1 cellular context compared by ENCODE assay signal in the genomic region with DNA sequence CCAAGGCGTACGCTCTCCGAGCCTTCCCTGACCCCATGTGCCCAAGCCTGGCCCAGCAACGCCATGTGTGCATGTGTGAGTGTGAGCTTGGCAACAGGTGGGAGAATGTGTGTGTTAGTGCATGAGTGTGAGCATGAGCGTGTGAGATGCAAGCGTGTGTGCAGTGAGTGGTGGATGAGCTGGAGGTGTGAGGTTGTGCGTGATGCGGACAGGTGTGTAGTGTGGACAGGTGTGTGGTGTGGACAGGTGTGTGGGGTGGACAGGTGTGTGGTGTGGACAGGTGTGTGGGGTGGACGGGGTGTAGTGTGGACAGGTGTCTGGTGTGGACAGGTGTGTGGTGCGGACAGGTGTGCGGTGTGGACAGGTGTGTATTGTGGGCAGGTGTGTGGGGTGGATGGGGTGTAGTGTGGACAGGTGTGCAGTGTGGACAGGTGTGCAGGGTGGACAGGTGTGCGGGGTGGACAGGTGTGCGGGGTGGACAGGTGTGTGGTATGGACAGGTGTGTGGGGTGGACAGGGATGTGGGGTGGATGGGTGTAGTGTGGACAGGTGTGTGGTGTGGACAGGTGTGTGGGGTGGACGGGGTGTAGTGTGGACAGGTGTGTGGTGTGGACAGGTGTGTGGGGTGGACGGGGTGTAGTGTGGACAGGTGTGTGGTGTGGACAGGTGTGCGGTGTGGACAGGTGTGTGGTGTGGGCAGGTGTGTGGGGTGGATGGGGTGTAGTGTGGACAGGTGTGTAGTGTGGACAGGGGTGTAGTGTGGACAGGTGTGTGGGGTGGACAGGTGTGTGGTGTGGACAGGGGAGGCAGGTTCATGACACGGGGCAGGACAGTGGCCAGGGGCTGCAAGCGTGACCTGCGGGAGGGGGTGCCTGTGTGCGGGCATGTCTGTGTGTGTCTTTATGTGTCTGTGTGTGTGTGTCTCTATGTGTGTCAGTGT.
TF ChIP-seq lines count a peak whose summit lies in the region.

No MANE protein-coding gene starts in this region.

TF ChIP-seq in HEK293, 187 proteins besides CTCF, POLR2A, EP300 and RAD21 (continued from another document):
- peak; percentile 100 for TF ChIP-seq SCRT1 (tag by site-specific recombination; IDR thresholded peaks at IDR 0.05; ENCODE audit: borderline replicate concordance)
